ENCODE assay signal across 1 cellular context in genomic region chr9:128127990-128128835, GRCh38.
TF ChIP-seq lines count a peak whose summit lies in the region.

No MANE protein-coding gene starts in this region.

TF ChIP-seq in GM23338, 12 proteins besides CTCF, POLR2A, EP300 and RAD21 (continued from another document):
- TF ChIP-seq JUNB (IDR thresholded peaks at IDR 0.05; ENCODE audit: unreplicated experiment) = no peak
- TF ChIP-seq ZNF114 (CRISPR knock-in tag; IDR thresholded peaks at IDR 0.05) = no peak
- peak; percentile 40; the same call in 1 of the 2 replicates for TF ChIP-seq ETS1 (IDR thresholded peaks at IDR 0.05)
- no peak for TF ChIP-seq STAT1 (IDR thresholded peaks at IDR 0.05; ENCODE audit: unreplicated experiment)
